Comparison of ENCODE assay signal across 8 cellular contexts in the genomic region with DNA sequence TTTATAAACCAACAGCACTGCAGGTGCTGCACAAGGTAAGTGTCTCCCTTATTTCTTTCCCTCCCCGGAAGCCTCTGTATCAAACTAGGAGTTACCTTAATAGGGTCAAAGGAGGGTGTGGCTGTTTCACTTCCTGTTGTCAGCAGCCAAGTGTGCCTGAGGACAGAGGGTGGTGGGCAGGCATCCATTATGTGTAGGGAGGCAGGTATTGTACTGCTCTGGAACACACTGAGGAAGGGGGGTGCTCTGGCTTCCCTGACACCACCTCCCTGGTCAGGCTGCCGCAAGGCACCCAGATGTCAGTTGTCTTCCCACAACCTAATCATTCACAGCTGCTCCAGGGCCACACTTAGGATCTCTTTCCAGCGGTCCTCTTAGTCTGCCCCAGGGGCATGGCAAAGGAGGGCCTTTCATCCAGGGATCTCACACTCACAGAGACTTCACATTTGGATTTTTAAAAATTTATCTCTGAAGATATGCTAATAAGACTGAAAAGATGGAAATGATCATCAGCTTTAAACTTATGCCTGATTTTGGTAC.
DNase-seq lines count a peak whose midpoint lies in the region; ATAC-seq lines count a peak whose summit lies in the region.

No MANE protein-coding gene starts in this region.

- peak overlapping the region; percentile 79 for H3K27ac Mint-ChIP-seq in activated T-helper 17 cell treated with anti-CD3 and anti-CD28 coated beads, Interleukin-2, amount 50 U/mL, for 72 hours

- H3K27me3 Mint-ChIP-seq in activated T-helper 17 cell treated with anti-CD3 and anti-CD28 coated beads, Interleukin-2, amount 50 U/mL, for 72 hours = no peaks in the 10 kb centered on the region

- H3K4me1 Mint-ChIP-seq in activated T-helper 17 cell treated with anti-CD3 and anti-CD28 coated beads, Interleukin-2, amount 50 U/mL, for 72 hours = peaks cover 27% of the 10 kb centered on the region

- ATAC-seq in HG03442 (IDR thresholded peaks at IDR 0.05; ENCODE audit: unreplicated experiment) = peak; percentile 43
- ATAC-seq in activated T-helper 17 cell treated with anti-CD3 and anti-CD28 coated beads, Interleukin-2, amount 50 U/mL, for 72 hours (replicated peaks) = peak; percentile 84
- ATAC-seq in HG03520 (IDR thresholded peaks at IDR 0.05; ENCODE audit: unreplicated experiment) = no peak

- H3K36me3 Mint-ChIP-seq in activated T-helper 17 cell treated with anti-CD3 and anti-CD28 coated beads, Interleukin-2, amount 50 U/mL, for 72 hours (ENCODE audit: low read depth) = no peaks in the 10 kb centered on the region

- H3K4me3 Mint-ChIP-seq in activated T-helper 17 cell treated with anti-CD3 and anti-CD28 coated beads, Interleukin-2, amount 50 U/mL, for 72 hours = peak overlapping the region; percentile 63

- H3K9me3 Mint-ChIP-seq in activated T-helper 17 cell treated with anti-CD3 and anti-CD28 coated beads, Interleukin-2, amount 50 U/mL, for 72 hours = no peaks in the 10 kb centered on the region

- peak in 4 of 6 experiments; percentile 14 to 71 (median 59) for DNase-seq in stimulated activated naive CD4-positive, alpha-beta T cell (lab: John Stamatoyannopoulos, UW)
- no peak for DNase-seq in stimulated activated naive CD4-positive, alpha-beta T cell treated with Interleukin-2 at 50 U/mL for 16 hours (lab: John Stamatoyannopoulos, UW)
- no peak for DNase-seq in hippocampal formation (lab: John Stamatoyannopoulos, UW)
- DNase-seq in GM19238 (ENCODE audit: insufficient read length, low spot score) = no peak
- DNase-seq in stimulated activated CD4-positive, alpha-beta T cell treated with anti-CD3 and anti-CD28 coated beads, Interleukin-4, amount 100 ng/mL, for 1 hour = no peak

Comparison
In these comparisons a context has a peak if more than half of its experiments do, and no peak if none do; other contexts are left out.
1. DNase-seq: peak in stimulated activated naive CD4-positive, alpha-beta T cell (4 of 6); none in stimulated activated naive CD4-positive, alpha-beta T cell treated with Interleukin-2 at 50 U/mL for 16 hours (single experiment), hippocampal formation (0 of 2), GM19238 (single experiment) and stimulated activated CD4-positive, alpha-beta T cell treated with anti-CD3 and anti-CD28 coated beads, Interleukin-4, amount 100 ng/mL, for 1 hour (single experiment).